ENCODE assay signal across 22 cellular contexts in the genomic region with DNA sequence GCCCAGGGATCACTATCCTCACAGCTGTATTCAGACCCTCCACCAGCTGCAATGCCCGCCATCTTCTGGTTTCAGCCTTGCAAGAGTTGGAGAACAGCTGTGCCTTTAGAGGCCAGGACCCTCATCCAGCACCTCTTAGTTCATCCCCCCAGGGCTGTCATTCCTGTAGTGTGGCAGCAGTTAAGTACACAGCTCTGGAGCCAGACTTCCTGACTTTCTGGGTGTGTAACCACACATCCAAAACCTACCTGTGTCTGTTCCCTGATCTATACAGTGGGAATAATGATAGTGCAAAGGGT. TPM values are rescaled to one million over a fixed set of nuclear protein-coding genes. Genes with fewer than 3 reads are reported as not detected.
"Had no signal": no experiment of that assay in that cellular context is flagged by ENCODE, and none has a peak within 500 bp of the region (broad histone marks: within the 10 kb centered on the region; RNA-seq: fewer than 3 reads in every experiment).

No MANE protein-coding gene starts in this region.

- H3K4me3 ChIP-seq: MG63, SJSA1, SK-N-MC had no signal

- H3K9me3 ChIP-seq: MG63, SJSA1 had no signal

- H3K27me3 ChIP-seq: MG63 had no signal

- ATAC-seq: Panc1 had no signal

- H3K36me3 ChIP-seq: MG63, SJSA1 had no signal

- H3K4me1 ChIP-seq: SJSA1 had no signal

- H3K27ac ChIP-seq: RWPE1, SJSA1, SK-N-MC had no signal

- DNase-seq: KBM-7, MG63, NCI-H1092, NCI-H1105 treated with DMSO at 0.1 percent for 48 hours, NCI-H1417 treated with DMSO at 0.1 percent for 48 hours, NCI-H146, NCI-H1694 treated with DMSO at 0.1 percent for 48 hours, NCI-H1930, NCI-H2081, NCI-H2107, NCI-H2227 treated with DMSO at 0.1 percent for 48 hours, NCI-H524, NCI-H526 treated with DMSO at 0.1 percent for 48 hours, NCI-H774, SHP77 treated with DMSO at 0.1 percent for 48 hours had no signal

RNA-seq across cellular contexts. Expression of a gene that starts 0.5 kb away (rescaled TPM):
- total RNA-seq: HT-29, LHCN-M2, NCI-H460, SJSA1 had no signal

RNA-seq across cellular contexts. Expression of a gene that starts 9.2 kb away (rescaled TPM):
- total RNA-seq: HT-29, LHCN-M2, NCI-H460, SJSA1 had no signal

RNA-seq across cellular contexts. Expression of a gene that starts 37.6 kb away (rescaled TPM):
- total RNA-seq: LHCN-M2, NCI-H460, SJSA1 had no signal
